Comparison of ENCODE assay signal across 8 cellular contexts in genomic region chr12:75481013-75481705, GRCh38. TPM values are rescaled to one million over a fixed set of nuclear protein-coding genes. Genes with fewer than 3 reads are reported as not detected.
DNase-seq lines count a peak whose midpoint lies in the region; ATAC-seq and TF ChIP-seq lines count a peak whose summit lies in the region.

No MANE protein-coding gene starts in this region.

- ATAC-seq in GM21619 (IDR thresholded peaks at IDR 0.05; ENCODE audit: unreplicated experiment): peak; percentile 4

- no peaks in the 10 kb centered on the region for H3K9me3 ChIP-seq in DOHH2 (ENCODE audit: control insufficient read depth, insufficient read depth, low read length)
- no peaks in the 10 kb centered on the region for H3K9me3 ChIP-seq in KOPT-K1 (ENCODE audit: insufficient read depth, low read length, poor library complexity, severe bottlenecking)
- H3K9me3 ChIP-seq in mononuclear cell (ENCODE audit: low read depth, low read length): no peaks in the 10 kb centered on the region

- peaks cover 47% of the 10 kb centered on the region for H3K79me2 ChIP-seq in DOHH2 (ENCODE audit: control insufficient read depth, low read length)

- H3K36me3 ChIP-seq in DOHH2 (ENCODE audit: control insufficient read depth, low read length): peaks cover 41% of the 10 kb centered on the region
- H3K36me3 ChIP-seq in KOPT-K1 (ENCODE audit: insufficient read depth, low read length): 0 out of 2 replicates have a peak, but pooled peaks cover 4% of the 10 kb centered on the region

- H3K27me3 ChIP-seq in DOHH2 (ENCODE audit: control insufficient read depth, low read length) (no peaks in the 10 kb centered on the region), mononuclear cell (ENCODE audit: insufficient read depth, low read length) (no peaks in the 10 kb centered on the region)

- H3K4me3 ChIP-seq in DOHH2 (ENCODE audit: low read length): peak overlapping the region; percentile 76
- H3K4me3 ChIP-seq in mononuclear cell (ENCODE audit: low read length): peak overlapping the region; percentile 64

- H3K4me1 ChIP-seq in DOHH2 (ENCODE audit: control insufficient read depth, low read length): peaks cover 77% of the 10 kb centered on the region
- H3K4me1 ChIP-seq in mononuclear cell (ENCODE audit: insufficient read depth, low read length): peaks cover 69% of the 10 kb centered on the region

- TF ChIP-seq CTCF in DOHH2 (IDR thresholded peaks at IDR 0.05; ENCODE audit: low read depth, low read length, poor library complexity, severe bottlenecking): no peak

- peak overlapping the region; percentile 87 for H3K27ac ChIP-seq in DOHH2 (ENCODE audit: low read depth, low read length)
- H3K27ac ChIP-seq in KOPT-K1 (ENCODE audit: low read depth, low read length, poor library complexity, severe bottlenecking): peak overlapping the region; percentile 66

- H4K20me1 ChIP-seq in DOHH2 (ENCODE audit: control insufficient read depth, insufficient read depth, low read depth, low read length): no peaks in the 10 kb centered on the region

- DNase-seq in astrocyte of the hippocampus (ENCODE audit: low read depth, low spot score) (peak; percentile 28), NCI-H748 treated with DMSO at 0.1 percent for 48 hours (lab: John Stamatoyannopoulos, UW) (no peak), HuH-7 (ENCODE audit: low spot score) (no peak), iPS-NIHi11 (ENCODE audit: low spot score) (no peak)

- H3K9me2 ChIP-seq in DOHH2 (replicated peaks; ENCODE audit: control insufficient read depth, low read length): no peaks in the 10 kb centered on the region

- H3K4me2 ChIP-seq in DOHH2 (ENCODE audit: low read length): peak overlapping the region; percentile 73

- H3F3A ChIP-seq in DOHH2 (ENCODE audit: control insufficient read depth, insufficient read depth): peaks cover 24% of the 10 kb centered on the region

RNA-seq across cellular contexts. Expression of gene GLIPR1, which starts 0.6 kb away (rescaled TPM):
- total RNA-seq in mononuclear cell: 92.7 TPM

RNA-seq across cellular contexts. Expression of gene KRR1, which starts 30.2 kb away (rescaled TPM):
- 141 TPM for total RNA-seq in mononuclear cell
